31 cellular contexts compared by ENCODE assay signal in the genomic region with DNA sequence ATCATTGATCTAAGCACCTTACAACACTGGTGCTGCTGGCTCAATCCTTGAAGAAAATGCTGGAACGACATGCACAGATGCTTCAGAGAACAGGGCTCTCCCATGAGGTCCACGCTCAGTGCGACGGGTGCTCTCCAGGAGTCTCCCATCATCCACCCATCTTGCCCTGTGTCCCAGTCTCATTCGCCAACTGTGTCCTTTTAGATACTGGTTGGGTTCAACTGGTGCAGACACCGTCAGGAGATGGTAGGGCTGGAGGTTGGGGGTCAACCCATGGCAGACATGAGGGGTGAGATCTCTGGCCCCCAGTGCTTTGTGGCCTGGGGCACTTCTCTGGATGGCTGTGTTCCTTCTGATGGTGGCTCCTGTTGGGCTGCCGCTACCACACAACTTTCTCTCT. TPM values are rescaled to one million over a fixed set of nuclear protein-coding genes. Genes with fewer than 3 reads are reported as not detected.
"Had no signal": no experiment of that assay in that cellular context is flagged by ENCODE, and none has a peak within 500 bp of the region (broad histone marks: within the 10 kb centered on the region; RNA-seq: fewer than 3 reads in every experiment).

No MANE protein-coding gene starts in this region.

- H3K4me2 ChIP-seq: hepatocyte had no signal

- H3K27me3 ChIP-seq: adrenal gland, ascending aorta, brain microvascular endothelial cell, hepatocyte, ovary, upper lobe of left lung had no signal

- H3K36me3 ChIP-seq: adrenal gland, ascending aorta, brain microvascular endothelial cell, esophagus muscularis mucosa, left lung, ovary, suprapubic skin, upper lobe of left lung, WERI-Rb-1 had no signal

- H3K4me3 Mint-ChIP-seq: activated naive CD8-positive, alpha-beta T cell; activated T-helper 17 cell treated with anti-CD3 and anti-CD28 coated beads, Interleukin-2, amount 50 U/mL, for 72 hours; immature natural killer cell; natural killer cell; stimulated activated effector memory CD8-positive, alpha-beta T cell treated with anti-CD3 and anti-CD28 coated beads, Interleukin-12 subunit alpha, Interleukin-12 subunit beta, amount 100 ng/mL, for 72 hours; stimulated activated naive CD8-positive, alpha-beta T cell treated with anti-CD3 and anti-CD28 coated beads, Interleukin-15, amount 100 ng/mL, for 72 hours; T-cell; T-helper 2 cell treated with Interferon-gamma antibody and Interleukin-4, amounts not matched to agents 5 μg/mL and 100 μg/mL, for 36 hours had no signal

- ATAC-seq: activated T-helper 17 cell treated with anti-CD3 and anti-CD28 coated beads, Interleukin-2, amount 50 U/mL, for 72 hours; left lung; natural killer cell; psoas muscle; right cardiac atrium; stimulated activated effector memory CD8-positive, alpha-beta T cell treated with anti-CD3 and anti-CD28 coated beads, Interleukin-12 subunit alpha, Interleukin-12 subunit beta, amount 100 ng/mL, for 72 hours; stimulated activated naive CD8-positive, alpha-beta T cell treated with anti-CD3 and anti-CD28 coated beads, Interleukin-15, amount 100 ng/mL, for 72 hours; T-cell had no signal

- H3K79me2 ChIP-seq: hepatocyte had no signal

- H3K27ac Mint-ChIP-seq: activated naive CD8-positive, alpha-beta T cell; activated T-helper 17 cell treated with anti-CD3 and anti-CD28 coated beads, Interleukin-2, amount 50 U/mL, for 72 hours; immature natural killer cell; natural killer cell; stimulated activated effector memory CD8-positive, alpha-beta T cell treated with anti-CD3 and anti-CD28 coated beads, Interleukin-12 subunit alpha, Interleukin-12 subunit beta, amount 100 ng/mL, for 72 hours; stimulated activated naive CD8-positive, alpha-beta T cell treated with anti-CD3 and anti-CD28 coated beads, Interleukin-15, amount 100 ng/mL, for 72 hours; T-cell; T-helper 2 cell treated with Interferon-gamma antibody and Interleukin-4, amounts not matched to agents 5 μg/mL and 100 μg/mL, for 36 hours had no signal

- H3K4me1 ChIP-seq: adrenal gland, ascending aorta, esophagus muscularis mucosa, left lung, psoas muscle, suprapubic skin, upper lobe of left lung had no signal

- H3K36me3 Mint-ChIP-seq: activated naive CD8-positive, alpha-beta T cell; immature natural killer cell; natural killer cell; T-cell had no signal

- DNase-seq: activated CD4-positive, alpha-beta T cell treated with anti-CD3 and anti-CD28 coated beads for 1 hour; activated CD4-positive, alpha-beta T cell treated with anti-CD3 and anti-CD28 coated beads, Interleukin-2, amount 50 U/mL, for 1 hour; brain microvascular endothelial cell; glutamatergic neuron; immature natural killer cell; kidney glomerular epithelial cell; midbrain; natural killer cell; ovary; psoas muscle; stimulated activated CD4-positive, alpha-beta T cell treated with anti-CD3 and anti-CD28 coated beads, Interleukin-2, amount 100 ng/mL, for 24 hours; stimulated activated naive CD8-positive, alpha-beta T cell treated with anti-CD3 and anti-CD28 coated beads, Interleukin-15, amount 100 ng/mL, for 72 hours; upper lobe of left lung; WERI-Rb-1 had no signal

- H3K4me3 ChIP-seq: adrenal gland, ascending aorta, coronary artery, esophagus muscularis mucosa, hepatocyte, left lung, lung, ovary, psoas muscle, skin epidermis, suprapubic skin, upper lobe of left lung had no signal

- H3K4me1 Mint-ChIP-seq: activated T-helper 17 cell treated with anti-CD3 and anti-CD28 coated beads, Interleukin-2, amount 50 U/mL, for 72 hours; immature natural killer cell; natural killer cell; stimulated activated effector memory CD8-positive, alpha-beta T cell treated with anti-CD3 and anti-CD28 coated beads, Interleukin-12 subunit alpha, Interleukin-12 subunit beta, amount 100 ng/mL, for 72 hours; stimulated activated naive CD8-positive, alpha-beta T cell treated with anti-CD3 and anti-CD28 coated beads, Interleukin-15, amount 100 ng/mL, for 72 hours; T-cell had no signal

- H2AFZ ChIP-seq: hepatocyte had no signal

- H3K9me3 Mint-ChIP-seq: activated T-helper 17 cell treated with anti-CD3 and anti-CD28 coated beads, Interleukin-2, amount 50 U/mL, for 72 hours; natural killer cell; stimulated activated effector memory CD8-positive, alpha-beta T cell treated with anti-CD3 and anti-CD28 coated beads, Interleukin-12 subunit alpha, Interleukin-12 subunit beta, amount 100 ng/mL, for 72 hours; stimulated activated naive CD8-positive, alpha-beta T cell treated with anti-CD3 and anti-CD28 coated beads, Interleukin-15, amount 100 ng/mL, for 72 hours had no signal

- H3K27ac ChIP-seq: adrenal gland, ascending aorta, brain microvascular endothelial cell, coronary artery, esophagus muscularis mucosa, hepatocyte, left lung, ovary, psoas muscle, skin epidermis, suprapubic skin, upper lobe of left lung, WERI-Rb-1 had no signal

- H3K9me3 ChIP-seq: adrenal gland, ascending aorta, left lung, ovary, psoas muscle, suprapubic skin, upper lobe of left lung had no signal

RNA-seq across cellular contexts. Expression of a gene that starts 1.6 kb away (rescaled TPM):
- total RNA-seq: activated CD8-positive, alpha-beta memory T cell treated with anti-CD3 and anti-CD28 coated beads for 36 hours; activated T-helper 17 cell treated with anti-CD3 and anti-CD28 coated beads, Interleukin-2, amount 50 U/mL, for 72 hours; ascending aorta; esophagus muscularis mucosa; frontal cortex; hepatocyte; left lung; lung; natural killer cell; psoas muscle; right cardiac atrium; T-cell; upper lobe of left lung had no signal
- polyA plus RNA-seq: adrenal gland, hepatocyte, immature natural killer cell, lung, ovary, psoas muscle, right cardiac atrium had no signal

RNA-seq across cellular contexts. Expression of a gene that starts 46.9 kb away (rescaled TPM):
- polyA plus RNA-seq: immature natural killer cell had no signal
